8 cellular contexts compared by ENCODE assay signal in the genomic region with DNA sequence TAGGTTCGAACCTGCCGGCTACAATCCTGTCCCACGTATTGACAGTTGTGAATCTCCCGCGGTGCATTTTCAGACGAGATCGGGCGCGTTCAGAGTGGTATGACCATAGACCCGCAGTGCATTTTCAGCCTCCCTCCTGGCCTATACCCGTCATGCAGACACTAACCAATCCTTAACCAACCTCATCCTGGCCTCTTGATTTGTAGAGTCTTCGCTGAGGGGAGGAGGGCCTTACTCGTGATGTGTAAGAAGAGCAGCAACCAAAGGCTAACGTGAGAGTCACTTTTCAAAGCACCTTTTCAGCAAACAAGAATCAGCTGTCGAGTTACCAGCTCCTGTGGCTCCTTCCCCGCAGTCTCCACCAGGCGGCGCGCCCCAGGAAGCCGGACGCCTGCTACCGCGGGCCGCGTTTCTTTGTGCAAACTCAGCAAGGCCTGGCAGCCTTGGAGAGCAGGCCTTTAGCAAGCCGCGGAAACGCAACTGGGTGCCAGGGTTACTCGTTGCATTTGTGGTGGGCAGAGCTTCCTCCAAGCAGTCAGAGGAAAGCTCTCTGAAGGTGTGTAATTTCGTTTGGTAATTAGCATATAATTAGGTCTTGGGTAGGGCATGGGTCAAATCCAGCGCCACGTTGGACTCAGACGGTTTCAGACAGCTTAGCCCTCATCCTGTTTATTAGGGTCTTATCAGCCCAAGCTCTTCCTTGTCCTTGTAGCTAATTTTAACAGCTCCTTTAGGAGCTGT.
DNase-seq lines count a peak whose midpoint lies in the region; ATAC-seq and TF ChIP-seq lines count a peak whose summit lies in the region.

No MANE protein-coding gene starts in this region.

- H3K27me3 Mint-ChIP-seq in neural progenitor cell (ENCODE audit: insufficient read depth, low read depth) = peaks cover 2% of the 10 kb centered on the region

- peak; percentile 94 for TF ChIP-seq CTCF in BE2C (IDR thresholded peaks at IDR 0.05; ENCODE audit: low read depth, low read length)
- TF ChIP-seq CTCF in Panc1 (IDR thresholded peaks at IDR 0.05) = peak; percentile 97
- TF ChIP-seq CTCF in neural progenitor cell (IDR thresholded peaks at IDR 0.05) = peak; percentile 90

- H4K20me1 ChIP-seq in neural progenitor cell (ENCODE audit: low read depth) = no peaks in the 10 kb centered on the region

- H3F3A ChIP-seq in neural progenitor cell (ENCODE audit: low read depth) = peaks cover 34% of the 10 kb centered on the region

- no TSS peak for BruUV-seq in Panc1 (replicated peaks; lab: Mats Ljungman, UMichigan)

- H3K27ac Mint-ChIP-seq in neural progenitor cell = peak overlapping the region; percentile 61

- H3K9me3 Mint-ChIP-seq in neural progenitor cell = peaks cover 7% of the 10 kb centered on the region

- H3K4me1 ChIP-seq in BE2C (no peaks in the 10 kb centered on the region), Panc1 (ENCODE audit: control insufficient read depth, insufficient read depth, low read length) (peaks cover 13% of the 10 kb centered on the region), neural progenitor cell (peaks cover 21% of the 10 kb centered on the region)

- H3K4me1 Mint-ChIP-seq in neural progenitor cell = peaks cover 17% of the 10 kb centered on the region

- no peaks in the 10 kb centered on the region for H3K9me3 ChIP-seq in BE2C
- H3K9me3 ChIP-seq in Panc1 (ENCODE audit: control insufficient read depth, insufficient read depth, low read depth, low read length) = no peaks in the 10 kb centered on the region
- no peaks in the 10 kb centered on the region for H3K9me3 ChIP-seq in neural progenitor cell (ENCODE audit: low read depth)

- ATAC-seq in GM19455 (IDR thresholded peaks at IDR 0.05; ENCODE audit: unreplicated experiment) (peak; percentile 83), Panc1 (peak; percentile 98)

- intact Hi-C loops in Panc1 (cut with micrococcal nuclease; ENCODE audit: unreplicated experiment) = no loop called here

- peak overlapping the region; percentile 69 for H3K4me2 ChIP-seq in neural progenitor cell

- no peaks in the 10 kb centered on the region for H3K36me3 Mint-ChIP-seq in neural progenitor cell

- DNase-seq in BE2C (peak; percentile 90), KBM-7 (peak; percentile 51), Panc1 (ENCODE audit: low read depth, low spot score) (peak; percentile 75), fibroblast of the conjunctiva (ENCODE audit: low read depth) (peak; percentile 62), neural progenitor cell (ENCODE audit: low spot score) (peak; percentile 92), stromal cell of bone marrow (ENCODE audit: low read depth) (peak; percentile 61)
- peak; percentile 77 to 80 for DNase-seq in activated T-helper 1 cell treated with anti-CD3 and anti-CD28 coated beads, Interleukin-2, amount 50 U/mL, for 16 hours (ENCODE audit: low read depth in 1 of 2, low spot score in 1 of 2)

- CTCF ChIA-PET in Panc1 (lab: Charles Lee) = interaction anchor here (0.6 to 2.3 kb wide), 7 partner anchors 13 to 661 kb away, joined by 3 to 19 read pairs (median 4); no protein-coding TSS in a partner anchor

- H3K36me3 ChIP-seq in BE2C (no peaks in the 10 kb centered on the region), Panc1 (ENCODE audit: control insufficient read depth, insufficient read depth, low read length) (no peaks in the 10 kb centered on the region), neural progenitor cell (no peaks in the 10 kb centered on the region)

- POLR2A ChIA-PET in Panc1 (lab: Charles Lee) = interaction anchor here (0.5 kb wide), 1 partner anchor 25 kb away, joined by 13 read pairs; no protein-coding TSS in a partner anchor

- H3K27ac ChIP-seq in Panc1 (ENCODE audit: low read length) = peak overlapping the region; percentile 59
- H3K27ac ChIP-seq in neural progenitor cell = no peak overlapping the region

- no peaks in the 10 kb centered on the region for H3K79me2 ChIP-seq in neural progenitor cell (ENCODE audit: low read depth)

- no peak overlapping the region for H3K9ac ChIP-seq in neural progenitor cell

- peak overlapping the region; percentile 77 for H3K4me3 Mint-ChIP-seq in neural progenitor cell

- H3K27me3 ChIP-seq in BE2C (no peaks in the 10 kb centered on the region; the same call in 1 of the 2 replicates), Panc1 (ENCODE audit: control insufficient read depth, insufficient read depth, low read length) (no peaks in the 10 kb centered on the region), neural progenitor cell (peaks cover 65% of the 10 kb centered on the region)

- in situ Hi-C loops in KBM-7 (cut with MboI; ENCODE audit: low pct_unique_long_range_greater_than_20kb, low sequenced_read_pairs) (no loop called here), Panc1 (cut with HindIII; ENCODE audit: low pct_unique_long_range_greater_than_20kb, low sequenced_read_pairs) (no loop called here)

- H2AFZ ChIP-seq in neural progenitor cell (replicated peaks) = peak overlapping the region; percentile 71

- H3K4me3 ChIP-seq in BE2C (ENCODE audit: low read depth, low read length) (peak overlapping the region; percentile 45), Panc1 (ENCODE audit: low read depth in 2 of 2, low read length in 2 of 2) (peak overlapping the region; percentile 35 to 65), neural progenitor cell (peak overlapping the region; percentile 32)
